17 cellular contexts compared by ENCODE assay signal in the genomic region with DNA sequence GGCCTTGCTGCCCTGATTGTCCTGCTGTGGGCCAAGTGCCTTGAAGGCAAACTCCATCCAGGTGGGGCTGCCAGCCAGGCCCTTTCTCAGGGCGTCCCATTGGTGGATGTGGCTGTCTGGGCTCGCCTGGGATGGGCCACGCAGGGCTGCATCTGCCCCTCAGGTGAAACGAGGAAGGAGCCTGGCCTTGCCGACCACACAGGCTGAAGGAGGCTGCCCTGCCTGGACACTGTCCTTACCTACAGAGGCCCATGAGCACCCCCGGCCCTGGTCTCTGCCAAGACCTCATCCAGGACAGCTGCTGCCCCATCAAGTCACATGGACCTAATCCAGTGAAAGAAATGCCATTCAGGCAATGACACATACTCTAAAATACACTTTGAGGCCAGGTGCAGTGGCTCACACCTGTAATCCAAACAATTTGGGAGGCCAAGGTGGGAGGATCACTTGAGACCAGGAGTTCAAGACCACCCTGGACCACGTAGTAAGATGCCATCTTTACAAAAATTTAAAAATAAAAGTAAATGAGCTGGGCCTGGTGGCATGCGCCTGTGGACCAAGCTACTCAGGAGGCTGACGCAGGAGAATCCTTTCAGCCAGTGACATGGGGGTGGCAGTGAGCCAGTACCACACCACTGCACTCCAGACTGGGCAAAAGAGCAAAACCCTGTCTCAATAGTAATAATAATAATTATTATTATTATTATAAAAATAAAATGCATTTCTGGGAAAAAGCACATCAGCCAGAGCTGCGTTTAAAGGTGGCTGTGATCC. TPM values are rescaled to one million over a fixed set of nuclear protein-coding genes. Genes with fewer than 3 reads are reported as not detected.
DNase-seq lines count a peak whose midpoint lies in the region; ATAC-seq, FAIRE-seq and TF ChIP-seq lines count a peak whose summit lies in the region.
"Had no signal": no experiment of that assay in that cellular context is flagged by ENCODE, and none has a peak within 500 bp of the region (broad histone marks: within the 10 kb centered on the region; RNA-seq: fewer than 3 reads in every experiment).

No MANE protein-coding gene starts in this region.

- no peak overlapping the region for H2BK120ac ChIP-seq in H1 (replicated peaks; ENCODE audit: low read depth, low read length)
- H2BK120ac ChIP-seq in neuronal stem cell (ENCODE audit: low read depth, low read length), result no peak overlapping the region

- H4K8ac ChIP-seq in H1 (ENCODE audit: extremely low read depth, insufficient read depth, low read length) (no peak overlapping the region), neuronal stem cell (ENCODE audit: low read depth, low read length) (no peak overlapping the region)

- no peaks in the 10 kb centered on the region for H4K20me1 ChIP-seq in SK-N-SH (ENCODE audit: insufficient read depth)
- H4K20me1 ChIP-seq in H1 (replicated peaks in 1 of 2; ENCODE audit: control insufficient read depth in 1 of 2, insufficient read depth in 2 of 2, low read length in 2 of 2), result peaks cover 0 to 1% of the 10 kb centered on the region in 2 experiments
- H4K20me1 ChIP-seq: BLaER1 treated with 17β-estradiol and CSF1 and Interleukin-3, amounts not matched to agents 10 nM and 100 nM had no signal

- H3K23me2 ChIP-seq in H1 (ENCODE audit: low read depth, low read length), result peaks cover 3% of the 10 kb centered on the region; the same call in 1 of the 2 replicates

- no peak overlapping the region for H3K23ac ChIP-seq in H1 (ENCODE audit: insufficient read length)
- no peak overlapping the region for H3K23ac ChIP-seq in neuronal stem cell (ENCODE audit: low read depth, low read length, poor library complexity)

- ATAC-seq in SK-N-SH treated with all-trans-retinoic acid at 6 μM for 48 hours (peak; percentile 34; the same call in 2 of the 3 replicates), GM19397 (IDR thresholded peaks at IDR 0.05; ENCODE audit: unreplicated experiment) (no peak), HG02678 (IDR thresholded peaks at IDR 0.05; ENCODE audit: unreplicated experiment) (no peak)

- no peaks in the 10 kb centered on the region for H3F3A ChIP-seq in SK-N-SH (replicated peaks; ENCODE audit: insufficient read depth)

- no peak overlapping the region for H4K5ac ChIP-seq in H1 (ENCODE audit: insufficient read length, low read depth, low read length)

- H3K27me3 ChIP-seq in SK-N-SH (ENCODE audit: insufficient read depth) (no peaks in the 10 kb centered on the region), H1 (replicated peaks in 1 of 4; ENCODE audit: control insufficient read depth in 3 of 4, extremely low read depth in 1 of 4, insufficient read depth in 3 of 4, low read length in 3 of 4) (no peaks in the 10 kb centered on the region), neuronal stem cell (ENCODE audit: control insufficient read depth in 3 of 3, insufficient read depth in 3 of 3, low read depth in 1 of 3, low read length in 3 of 3) (no peaks in the 10 kb centered on the region)
- H3K27me3 ChIP-seq: BLaER1 treated with 17β-estradiol and CSF1 and Interleukin-3, amounts not matched to agents 10 nM and 100 nM had no signal

- H2BK5ac ChIP-seq in H1 (ENCODE audit: low read depth, low read length) (no peak overlapping the region), neuronal stem cell (ENCODE audit: low read length) (no peak overlapping the region)

- POLR2A ChIA-PET in SK-N-SH (lab: Yijun Ruan, JAX), result no interaction called here
- POLR2A ChIA-PET in H1 (lab: Charles Lee; ENCODE audit: partially characterized antibody), result no interaction called here

- H3K56ac ChIP-seq in H1 (replicated peaks; ENCODE audit: insufficient read length, low read depth, low read length), result no peak overlapping the region

- FAIRE-seq in H1 (lab: Jason Lieb, UNC), result no peak
- FAIRE-seq: A204.1 had no signal

- H3K9me2 ChIP-seq in SK-N-SH, result no peaks in the 10 kb centered on the region

- H3K79me1 ChIP-seq in H1 (ENCODE audit: low read depth, low read length), result peaks cover 2% of the 10 kb centered on the region
- peaks cover 2% of the 10 kb centered on the region for H3K79me1 ChIP-seq in neuronal stem cell (ENCODE audit: low read depth, low read length)

- CTCF ChIA-PET in SK-N-SH (lab: Yijun Ruan, JAX), result interaction anchor here (1.1 kb wide), 1 partner anchor 71 kb away, joined by 3 read pairs; no protein-coding TSS in a partner anchor
- CTCF ChIA-PET in H1 (lab: Charles Lee; ENCODE audit: partially characterized antibody), result interaction anchor here (1.1 kb wide), 1 partner anchor 15 kb away, joined by 3 read pairs; no protein-coding TSS in a partner anchor

- no peak overlapping the region for H3K27ac ChIP-seq in SK-N-SH (ENCODE audit: low read depth in 2 of 2, low read length in 1 of 2)
- no peak overlapping the region for H3K27ac ChIP-seq in H1 (ENCODE audit: low read depth, low read length)
- no peak overlapping the region for H3K27ac ChIP-seq in neuronal stem cell (replicated peaks; ENCODE audit: low read length)
- H3K27ac ChIP-seq: BLaER1 treated with 17β-estradiol and CSF1 and Interleukin-3, amounts not matched to agents 10 nM and 100 nM had no signal

- TF ChIP-seq CTCF in SK-N-SH (IDR thresholded peaks at IDR 0.05) (no peak), H1 (IDR thresholded peaks at IDR 0.05; ENCODE audit: control extremely low read depth in 1 of 3, insufficient read depth in 1 of 3, low read depth in 1 of 3, low read length in 3 of 3) (no peak)

- H3K4me3 ChIP-seq in SK-N-SH (ENCODE audit: low read depth in 2 of 2, low read length in 1 of 2) (no peak overlapping the region), H1 (ENCODE audit: extremely low read depth in 1 of 4, insufficient read depth in 2 of 4, low read depth in 3 of 4, low read length in 4 of 4) (no peak overlapping the region), neuronal stem cell (ENCODE audit: low read length in 2 of 2) (no peak overlapping the region)
- H3K4me3 ChIP-seq: BLaER1 treated with 17β-estradiol and CSF1 and Interleukin-3, amounts not matched to agents 10 nM and 100 nM had no signal

- no peak for TF ChIP-seq POLR2A in H1 (IDR thresholded peaks at IDR 0.05; ENCODE audit: control extremely low read depth in 1 of 2, low read depth in 2 of 2, low read length in 2 of 2)

- no peak for DNase-seq in SK-N-SH
- DNase-seq in M059J (ENCODE audit: low read depth), result peak; percentile 32
- DNase-seq in H1 (ENCODE audit: low read depth in 1 of 2, low spot score in 2 of 2), result no peak
- DNase-seq in neuronal stem cell (ENCODE audit: low spot score), result no peak
- DNase-seq in activated CD4-positive, alpha-beta T cell treated with anti-CD3 and anti-CD28 coated beads for 1 hour, result no peak
- DNase-seq: CD8-positive, alpha-beta memory T cell; EL; HCEC 1CT; IMR-90; NCI-H187; NCI-H446; T-helper 1 cell had no signal

- H3K4me1 ChIP-seq in SK-N-SH (ENCODE audit: control insufficient read depth in 1 of 2, insufficient read depth in 2 of 2, low read depth in 1 of 2, low read length in 1 of 2), result no peaks in the 10 kb centered on the region
- no peaks in the 10 kb centered on the region; a peak in 1 of 7 replicates for H3K4me1 ChIP-seq in H1 (replicated peaks in 1 of 4; ENCODE audit: control insufficient read depth in 3 of 4, insufficient read depth in 4 of 4, low read length in 3 of 4)
- H3K4me1 ChIP-seq in neuronal stem cell (ENCODE audit: control insufficient read depth in 2 of 2, insufficient read depth in 1 of 2, low read depth in 1 of 2, low read length in 2 of 2), result no peaks in the 10 kb centered on the region

- no peak overlapping the region for H2BK20ac ChIP-seq in H1 (ENCODE audit: low read length)

- H2BK12ac ChIP-seq in H1 (ENCODE audit: low read depth, low read length) (no peak overlapping the region; the same call in 1 of the 2 replicates), neuronal stem cell (ENCODE audit: low read length) (no peak overlapping the region)

- H2BK15ac ChIP-seq in H1 (ENCODE audit: low read length) (no peak overlapping the region), neuronal stem cell (ENCODE audit: low read length) (no peak overlapping the region)

- no peak overlapping the region for H3K9ac ChIP-seq in SK-N-SH
- H3K9ac ChIP-seq in H1 (replicated peaks in 1 of 4; ENCODE audit: extremely low read depth in 1 of 4, low read depth in 3 of 4, low read length in 3 of 4), result no peak overlapping the region
- H3K9ac ChIP-seq in neuronal stem cell (ENCODE audit: low read depth, low read length, poor library complexity), result no peak overlapping the region
- H3K9ac ChIP-seq: BLaER1 treated with 17β-estradiol and CSF1 and Interleukin-3, amounts not matched to agents 10 nM and 100 nM had no signal

- H2AFZ ChIP-seq in SK-N-SH (ENCODE audit: low read depth) (no peak overlapping the region), H1 (ENCODE audit: low read length) (no peak overlapping the region), neuronal stem cell (ENCODE audit: low read length) (no peak overlapping the region)

- no peaks in the 10 kb centered on the region for H3K36me3 ChIP-seq in SK-N-SH (replicated peaks in 1 of 2; ENCODE audit: control insufficient read depth in 1 of 2, insufficient read depth in 2 of 2, low read length in 1 of 2)
- no peaks in the 10 kb centered on the region for H3K36me3 ChIP-seq in H1 (ENCODE audit: control insufficient read depth in 2 of 4, insufficient read depth in 4 of 4, low read length in 3 of 4)
- H3K36me3 ChIP-seq in neuronal stem cell (replicated peaks in 1 of 2; ENCODE audit: control insufficient read depth in 2 of 2, insufficient read depth in 2 of 2, low read length in 2 of 2), result no peaks in the 10 kb centered on the region

- no peak for TF ChIP-seq RAD21 in SK-N-SH (IDR thresholded peaks at IDR 0.05; ENCODE audit: low read length)
- no peak for TF ChIP-seq RAD21 in H1 (IDR thresholded peaks at IDR 0.05 in 1 of 2, conservative IDR thresholded peaks at IDR 0.05 in 1 of 2; ENCODE audit: low read depth in 2 of 2, low read length in 2 of 2)

- no peak overlapping the region for H2AK5ac ChIP-seq in H1 (ENCODE audit: low read depth, low read length)
- peak overlapping the region; percentile 52 for H2AK5ac ChIP-seq in neuronal stem cell (ENCODE audit: low read depth, low read length)

- H3K14ac ChIP-seq in H1 (ENCODE audit: insufficient read length) (no peak overlapping the region), neuronal stem cell (ENCODE audit: low read length) (no peak overlapping the region)

- H3K9me3 ChIP-seq in SK-N-SH (no peaks in the 10 kb centered on the region), H1 (ENCODE audit: insufficient read depth in 2 of 2, low read depth in 1 of 2, low read length in 1 of 2) (peaks cover 2 to 4% of the 10 kb centered on the region in 2 experiments; a peak in 1 of 4 replicates), neuronal stem cell (replicated peaks in 1 of 2; ENCODE audit: control insufficient read depth in 2 of 2, insufficient read depth in 1 of 2, low read depth in 1 of 2, low read length in 2 of 2) (peaks cover 0 to 2% of the 10 kb centered on the region in 2 donors)

- H3K4me2 ChIP-seq in SK-N-SH (no peak overlapping the region), H1 (ENCODE audit: insufficient read depth in 1 of 2, low read depth in 2 of 2, low read length in 2 of 2) (no peak overlapping the region), neuronal stem cell (ENCODE audit: insufficient read depth, low read length, poor library complexity, severe bottlenecking) (no peak overlapping the region)

- H4K91ac ChIP-seq in H1 (replicated peaks; ENCODE audit: insufficient read length, low read length), result no peak overlapping the region
- no peak overlapping the region for H4K91ac ChIP-seq in neuronal stem cell (ENCODE audit: low read depth, low read length, poor library complexity)

- WGBS in SK-N-SH (ENCODE audit: low lambda C conversion rate), result 93% methylated on average over 6 of the region's 10 CpGs
- 88% methylated on average over 10 of the region's 10 CpGs; no CpG with 5 or more reads in 1 of the 2 experiments for WGBS in H1 (ENCODE audit: extremely low coverage in 1 of 2, insufficient coverage in 1 of 2, insufficient read length in 1 of 2, insufficient replicate concordance in 2 of 2, low coverage in 1 of 2, low lambda C conversion rate in 2 of 2, missing lambda C conversion rate in 1 of 2), 2 experiments
- no CpG with 5 or more reads among the region's 10 CpGs for whole genome bisulfite sequencing in neuronal stem cell (ENCODE audit: extremely low coverage in 2 of 2, insufficient read length in 2 of 2, insufficient replicate concordance in 1 of 2), 2 donors

- TF ChIP-seq EP300 in SK-N-SH (IDR thresholded peaks at IDR 0.05; ENCODE audit: borderline replicate concordance in 1 of 2, low read depth in 1 of 2, low read length in 1 of 2) (no peak), H1 (IDR thresholded peaks at IDR 0.05; ENCODE audit: borderline replicate concordance in 1 of 2, low read depth in 2 of 2, low read length in 2 of 2) (no peak)

- H3K79me2 ChIP-seq in SK-N-SH (ENCODE audit: insufficient read depth), result no peaks in the 10 kb centered on the region
- H3K79me2 ChIP-seq in H1 (ENCODE audit: control insufficient read depth in 1 of 2, insufficient read depth in 2 of 2, low read length in 2 of 2), result no peaks in the 10 kb centered on the region

- H3K4ac ChIP-seq in H1 (replicated peaks; ENCODE audit: insufficient read length, low read depth, low read length) (no peak overlapping the region), neuronal stem cell (ENCODE audit: low read length) (no peak overlapping the region)

- no peak overlapping the region for H3K18ac ChIP-seq in H1 (ENCODE audit: extremely low read depth, low read length)
- H3K18ac ChIP-seq in neuronal stem cell (ENCODE audit: low read length), result no peak overlapping the region

RNA-seq across cellular contexts. Expression of a gene that starts 33.9 kb away (rescaled TPM):
- 0.88 and 0.99 TPM in 2 replicates for polyA plus RNA-seq in SK-N-SH (2012; rRNA removed)
- polyA plus RNA-seq in SK-N-SH (2012; cell fraction: cytosol; rRNA removed), result 0.24 and 0.35 TPM in 2 replicates
- 10.1 and 11.1 TPM in 2 replicates for polyA plus RNA-seq in SK-N-SH (2012; cell fraction: nucleus; rRNA removed)
- 0.27 TPM in 1 of 2 replicates, not detected in the other for total RNA-seq in M059J (2014; rRNA removed; shearing (Covaris generic))
- total RNA-seq in H1 (2021; fragmentation: NEBNext Ultra II Directional; extraction: Animal tissue kit (Norgen Biotek cat#: 25700)), result 0.47 and 0.57 TPM in 2 replicates
- polyA plus RNA-seq in H1 (2011; rRNA removed), result 0.35 and 0.36 TPM in 2 replicates
- polyA plus RNA-seq in H1 (2011; cell fraction: cytosol; rRNA removed), result 0.35 TPM
- 2.7 TPM for polyA plus RNA-seq in H1 (2011; cell fraction: nucleus; rRNA removed)
- 0.48 to 1.3 TPM (median 0.82 TPM) in 4 replicates for polyA plus RNA-seq in H1 (2012, experiment 1 of 2)
- 0.24 TPM for polyA plus RNA-seq in H1 (2012, experiment 2 of 2)
- 0.22 TPM for polyA plus RNA-seq in H1 (2013, experiment 1 of 2)
- 0.17 TPM for polyA plus RNA-seq in H1 (2013, experiment 2 of 2)
- polyA minus RNA-seq in H1 (2011; rRNA and poly(A)+ RNA removed), result 0.38 and 0.54 TPM in 2 replicates
- not detected for polyA minus RNA-seq in H1 (2011; cell fraction: cytosol; rRNA and poly(A)+ RNA removed)
- 0.80 TPM for polyA minus RNA-seq in H1 (2011; cell fraction: nucleus; rRNA and poly(A)+ RNA removed)
- 0.38 TPM for polyA plus RNA-seq in neuronal stem cell (2013, experiment 1 of 2)
- 0.29 TPM for polyA plus RNA-seq in neuronal stem cell (2013, experiment 2 of 2)

RNA-seq across cellular contexts. Expression of a gene that starts 35.3 kb away (rescaled TPM):
- polyA plus RNA-seq in SK-N-SH (2012; rRNA removed) (39.4 and 58.9 TPM in 2 replicates), H1 (2011; rRNA removed) (58.1 and 79.3 TPM in 2 replicates)
- 32.3 and 39.9 TPM in 2 replicates for polyA plus RNA-seq in SK-N-SH (2012; cell fraction: cytosol; rRNA removed)
- polyA plus RNA-seq in SK-N-SH (2012; cell fraction: nucleus; rRNA removed), result 29.5 and 53.2 TPM in 2 replicates
- total RNA-seq in M059J (2014; rRNA removed; shearing (Covaris generic)), result 53.7 and 76.4 TPM in 2 replicates
- total RNA-seq in H1 (2021; fragmentation: NEBNext Ultra II Directional; extraction: Animal tissue kit (Norgen Biotek cat#: 25700)), result 47.2 and 49.4 TPM in 2 replicates
- 54.3 TPM for polyA plus RNA-seq in H1 (2011; cell fraction: cytosol; rRNA removed)
- polyA plus RNA-seq in H1 (2011; cell fraction: nucleus; rRNA removed), result 39.5 TPM
- polyA plus RNA-seq in H1 (2012, experiment 1 of 2), result 30.4 to 55.6 TPM (median 46.9 TPM) in 4 replicates
- 38.3 TPM for polyA plus RNA-seq in H1 (2012, experiment 2 of 2)
- 43.5 TPM for polyA plus RNA-seq in H1 (2013, experiment 1 of 2)
- polyA plus RNA-seq in H1 (2013, experiment 2 of 2), result 42.5 TPM
- 2.4 and 2.7 TPM in 2 replicates for polyA minus RNA-seq in H1 (2011; rRNA and poly(A)+ RNA removed)
- 15.5 TPM for polyA minus RNA-seq in H1 (2011; cell fraction: cytosol; rRNA and poly(A)+ RNA removed)
- 10.0 TPM for polyA minus RNA-seq in H1 (2011; cell fraction: nucleus; rRNA and poly(A)+ RNA removed)
- polyA plus RNA-seq in neuronal stem cell (2013, experiment 1 of 2), result 39.7 TPM
- 37.4 TPM for polyA plus RNA-seq in neuronal stem cell (2013, experiment 2 of 2)

RNA-seq across cellular contexts. Expression of a gene that starts 57.2 kb away (rescaled TPM):
- 58.6 and 58.8 TPM in 2 replicates for polyA plus RNA-seq in SK-N-SH (2012; rRNA removed)
- 23.7 and 36.2 TPM in 2 replicates for polyA plus RNA-seq in SK-N-SH (2012; cell fraction: cytosol; rRNA removed)
- 185 and 220 TPM in 2 replicates for polyA plus RNA-seq in SK-N-SH (2012; cell fraction: nucleus; rRNA removed)
- 11.8 and 24.0 TPM in 2 replicates for total RNA-seq in M059J (2014; rRNA removed; shearing (Covaris generic))
- total RNA-seq in H1 (2021; fragmentation: NEBNext Ultra II Directional; extraction: Animal tissue kit (Norgen Biotek cat#: 25700)), result 55.5 and 56.7 TPM in 2 replicates
- polyA plus RNA-seq in H1 (2011; rRNA removed), result 65.1 and 90.8 TPM in 2 replicates
- 65.8 TPM for polyA plus RNA-seq in H1 (2011; cell fraction: cytosol; rRNA removed)
- polyA plus RNA-seq in H1 (2011; cell fraction: nucleus; rRNA removed), result 223 TPM
- 31.7 to 60.6 TPM (median 47.9 TPM) in 4 replicates for polyA plus RNA-seq in H1 (2012, experiment 1 of 2)
- 42.0 TPM for polyA plus RNA-seq in H1 (2012, experiment 2 of 2)
- polyA plus RNA-seq in H1 (2013, experiment 1 of 2), result 39.5 TPM
- polyA plus RNA-seq in H1 (2013, experiment 2 of 2), result 37.5 TPM
- polyA minus RNA-seq in H1 (2011; rRNA and poly(A)+ RNA removed), result 23.1 and 28.8 TPM in 2 replicates
- polyA minus RNA-seq in H1 (2011; cell fraction: cytosol; rRNA and poly(A)+ RNA removed), result 32.0 TPM
- polyA minus RNA-seq in H1 (2011; cell fraction: nucleus; rRNA and poly(A)+ RNA removed), result 41.2 TPM
- polyA plus RNA-seq in neuronal stem cell (2013, experiment 1 of 2), result 46.8 TPM
- 45.0 TPM for polyA plus RNA-seq in neuronal stem cell (2013, experiment 2 of 2)
